Comparison of ENCODE assay signal across 8 cellular contexts in the genomic region with DNA sequence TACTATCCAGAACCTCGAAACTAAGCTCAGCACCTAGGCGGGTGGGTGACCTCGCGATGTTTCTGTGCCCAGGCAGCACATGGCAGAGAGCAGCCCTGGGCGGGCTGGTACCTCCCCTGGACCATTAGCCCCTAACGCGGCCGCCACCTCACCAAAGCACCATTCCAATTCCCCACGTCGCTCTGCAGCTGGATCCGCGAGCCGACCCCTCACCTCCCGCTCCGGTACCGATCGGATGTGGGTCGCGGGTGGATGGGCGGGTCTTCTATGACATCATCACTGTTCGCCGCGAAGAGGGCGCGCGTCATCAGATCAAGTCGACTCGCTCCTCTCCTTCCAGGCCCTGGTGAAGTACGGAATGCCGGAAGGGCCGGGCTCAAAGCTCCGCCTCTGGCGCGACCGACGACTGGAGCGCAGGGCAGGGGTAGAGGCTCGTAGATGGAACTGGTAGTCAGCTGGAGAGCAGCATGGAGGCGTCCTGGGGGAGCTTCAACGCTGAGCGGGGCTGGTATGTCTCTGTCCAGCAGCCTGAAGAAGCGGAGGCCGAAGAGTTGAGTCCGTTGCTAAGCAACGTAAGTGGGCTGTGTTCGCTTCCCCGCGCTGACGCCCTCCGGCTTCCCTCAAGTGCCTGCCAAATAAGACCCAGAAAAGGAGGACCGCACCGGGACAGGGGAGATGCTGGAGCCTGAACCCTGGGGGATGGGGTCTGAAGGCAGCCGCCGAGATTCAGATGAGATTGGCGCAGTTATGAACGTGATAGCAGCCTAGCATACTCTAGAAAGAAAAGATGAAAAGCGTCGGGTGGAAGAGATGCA.
DNase-seq lines count a peak whose midpoint lies in the region; ATAC-seq lines count a peak whose summit lies in the region.

A gene (plus strand): TSS at position 435 of the 815 bp plus-strand sequence. CDS start 33 bp downstream, at position 468.
A gene with protein sequence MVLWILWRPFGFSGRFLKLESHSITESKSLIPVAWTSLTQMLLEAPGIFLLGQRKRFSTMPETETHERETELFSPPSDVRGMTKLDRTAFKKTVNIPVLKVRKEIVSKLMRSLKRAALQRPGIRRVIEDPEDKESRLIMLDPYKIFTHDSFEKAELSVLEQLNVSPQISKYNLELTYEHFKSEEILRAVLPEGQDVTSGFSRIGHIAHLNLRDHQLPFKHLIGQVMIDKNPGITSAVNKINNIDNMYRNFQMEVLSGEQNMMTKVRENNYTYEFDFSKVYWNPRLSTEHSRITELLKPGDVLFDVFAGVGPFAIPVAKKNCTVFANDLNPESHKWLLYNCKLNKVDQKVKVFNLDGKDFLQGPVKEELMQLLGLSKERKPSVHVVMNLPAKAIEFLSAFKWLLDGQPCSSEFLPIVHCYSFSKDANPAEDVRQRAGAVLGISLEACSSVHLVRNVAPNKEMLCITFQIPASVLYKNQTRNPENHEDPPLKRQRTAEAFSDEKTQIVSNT (minus strand): TSS at position 269 of the 815 bp plus-strand sequence. CDS start 106 bp downstream, at position 163.

- peaks cover 0 to 19% (median 15%) of the 10 kb centered on the region in 11 experiments; a peak in 15 of 22 replicates for H3K27me3 ChIP-seq in BLaER1 treated with 17β-estradiol and CSF1 and Interleukin-3, amounts not matched to agents 10 nM and 100 nM
- H3K27me3 ChIP-seq in layer of hippocampus (ENCODE audit: control insufficient read depth, insufficient read depth, low read length): no peaks in the 10 kb centered on the region

- H4K20me1 ChIP-seq in BLaER1 treated with 17β-estradiol and CSF1 and Interleukin-3, amounts not matched to agents 10 nM and 100 nM: no peaks in the 10 kb centered on the region

- H3K9me3 ChIP-seq in BLaER1 treated with 17β-estradiol and CSF1 and Interleukin-3, amounts not matched to agents 10 nM and 100 nM (replicated peaks in 1 of 11): peaks cover 0 to 16% (median 11%) of the 10 kb centered on the region in 11 experiments; a peak in 15 of 22 replicates

- peak; percentile 96 to 98 for DNase-seq in NCI-H524 (lab: John Stamatoyannopoulos, UW)
- peak; percentile 86 to 93 for DNase-seq in activated CD4-positive, alpha-beta T cell treated with anti-CD3 and anti-CD28 coated beads for 4 hours
- peak; percentile 55 for DNase-seq in cortex of kidney (lab: John Stamatoyannopoulos, UW)
- peak; percentile 79 to 86 (median 83) for DNase-seq in stimulated activated CD4-positive, alpha-beta T cell treated with anti-CD3 and anti-CD28 coated beads, Interleukin-1b, Interleukin-23, amount 100 ng/mL, for 24 hours (ENCODE audit: low read depth in 4 of 4, low spot score in 1 of 4)

- H3K4me2 ChIP-seq in BLaER1 treated with 17β-estradiol and CSF1 and Interleukin-3, amounts not matched to agents 10 nM and 100 nM: peak within 1 kb of the TSS; percentile 64 to 98 (median 81)

- H3K36me3 ChIP-seq in BLaER1 treated with 17β-estradiol and CSF1 and Interleukin-3, amounts not matched to agents 10 nM and 100 nM: peaks cover 0 to 23% (median 0%) of the 10 kb centered on the region in 11 experiments; a peak in 5 of 22 replicates

- ATAC-seq in GM19324 (IDR thresholded peaks at IDR 0.05; ENCODE audit: low FRiP score, unreplicated experiment) (peak; percentile 89), HG03457 (IDR thresholded peaks at IDR 0.05; ENCODE audit: unreplicated experiment) (peak; percentile 85)

- H3K4me1 ChIP-seq in BLaER1 treated with 17β-estradiol and CSF1 and Interleukin-3, amounts not matched to agents 10 nM and 100 nM: peaks cover 0 to 74% (median 10%) of the 10 kb centered on the region in 10 experiments; a peak in 17 of 20 replicates

- H3K9ac ChIP-seq in BLaER1 treated with 17β-estradiol and CSF1 and Interleukin-3, amounts not matched to agents 10 nM and 100 nM: peak within 1 kb of the TSS; percentile 58 to 78 (median 71)

- peak within 1 kb of the TSS; percentile 65 to 71 (median 68) for H3K4me3 ChIP-seq in BLaER1 treated with 17β-estradiol and CSF1 and Interleukin-3, amounts not matched to agents 10 nM and 100 nM

- H3K27ac ChIP-seq in BLaER1 treated with 17β-estradiol and CSF1 and Interleukin-3, amounts not matched to agents 10 nM and 100 nM: peak within 1 kb of the TSS; percentile 31 to 77 (median 54); a peak in 20 of 22 replicates
- peak within 1 kb of the TSS; percentile 82 for H3K27ac ChIP-seq in layer of hippocampus (ENCODE audit: low read depth, low read length)

Comparison
In these comparisons a context has a peak if more than half of its experiments do, and no peak if none do; other contexts are left out.
1. Peak in every context shown above with its lines: DNase-seq, ATAC-seq, H3K4me3 ChIP-seq and H3K27ac ChIP-seq.